Comparison of ENCODE assay signal across 12 cellular contexts in genomic region chr1:101290922-101291561, GRCh38. TPM values are rescaled to one million over a fixed set of nuclear protein-coding genes. Genes with fewer than 3 reads are reported as not detected.
A peak's percentile ranks its signal among the peaks of the same experiment; 100 is the strongest.
DNase-seq lines count a peak whose midpoint lies in the region; ATAC-seq and TF ChIP-seq lines count a peak whose summit lies in the region.
"Had no signal": no experiment of that assay in that cellular context is flagged by ENCODE, and none has a peak within 500 bp of the region (broad histone marks: within the 10 kb centered on the region; RNA-seq: fewer than 3 reads in every experiment).

No MANE protein-coding gene starts in this region.

- no peaks in the 10 kb centered on the region for H3K79me2 ChIP-seq in GM23338 (replicated peaks; ENCODE audit: insufficient read depth)

- H3K9me3 Mint-ChIP-seq in CD4-positive, CD25-positive, alpha-beta regulatory T cell: peaks cover 0 to 2% (median 0%) of the 10 kb centered on the region in 7 donors
- H3K9me3 Mint-ChIP-seq in GM23338 (no peaks in the 10 kb centered on the region), naive B cell (no peaks in the 10 kb centered on the region), Caco-2 (ENCODE audit: unreplicated experiment) (no peaks in the 10 kb centered on the region)
- H3K9me3 Mint-ChIP-seq in activated T-helper 1 cell treated with anti-CD3 and anti-CD28 coated beads, Interleukin-12 subunit alpha, Interleukin-12 subunit beta, Interleukin-2, Interleukin-4 antibody, amounts not matched to agents 30 ng/mL and 10 ng/mL and 1 ng/mL, durations not matched to agents 14 hours and 24 hours and 36 hours: no peaks in the 10 kb centered on the region

- H3K4me1 ChIP-seq in CD4-positive, CD25-positive, alpha-beta regulatory T cell (ENCODE audit: control insufficient read depth, insufficient read depth, low read length, poor library complexity, severe bottlenecking): peaks cover 44% of the 10 kb centered on the region
- H3K4me1 ChIP-seq in GM23338 (ENCODE audit: insufficient read depth) (peaks cover 8% of the 10 kb centered on the region), esophagus squamous epithelium (peaks cover 0 to 16% (median 3%) of the 10 kb centered on the region in 3 donors), Caco-2 (no peaks in the 10 kb centered on the region)

- H3K9me2 ChIP-seq in GM23338 (ENCODE audit: insufficient read depth): no peaks in the 10 kb centered on the region

- H3K27ac ChIP-seq in CD4-positive, CD25-positive, alpha-beta regulatory T cell (ENCODE audit: insufficient read depth, low read length, poor library complexity, severe bottlenecking): no peak overlapping the region
- no peak overlapping the region for H3K27ac ChIP-seq in GM23338 (ENCODE audit: low read depth)
- H3K27ac ChIP-seq in esophagus squamous epithelium: peak overlapping the region in 1 of 4 donors; percentile 9
- H3K27ac ChIP-seq: adrenal gland, stomach had no signal

- POLR2A ChIA-PET in Caco-2 (lab: Charles Lee): no interaction called here

- TF ChIP-seq CTCF in GM23338 (conservative IDR thresholded peaks at IDR 0.05; ENCODE audit: low read depth in 2 of 2) (no peak), GM20000 (IDR thresholded peaks at IDR 0.05; ENCODE audit: extremely low read depth, missing control alignments) (no peak), esophagus squamous epithelium (IDR thresholded peaks at IDR 0.05) (no peak), lower leg skin (IDR thresholded peaks at IDR 0.05) (no peak), Caco-2 (IDR thresholded peaks at IDR 0.05; ENCODE audit: insufficient read depth in 1 of 2, low read depth in 1 of 2, low read length in 1 of 2, severe bottlenecking in 1 of 2, unreplicated experiment in 1 of 2) (no peak)

- no peaks in the 10 kb centered on the region for H3K9me3 ChIP-seq in CD4-positive, CD25-positive, alpha-beta regulatory T cell (ENCODE audit: control insufficient read depth in 2 of 2, low read length in 2 of 2)
- no peaks in the 10 kb centered on the region for H3K9me3 ChIP-seq in esophagus squamous epithelium
- H3K9me3 ChIP-seq in Caco-2: no peaks in the 10 kb centered on the region
- H3K9me3 ChIP-seq: adrenal gland, stomach had no signal

- peak overlapping the region; percentile 6 for H3K4me3 ChIP-seq in CD4-positive, CD25-positive, alpha-beta regulatory T cell (ENCODE audit: low read depth, low read length)
- H3K4me3 ChIP-seq in GM23338: no peak overlapping the region
- H3K4me3 ChIP-seq in esophagus squamous epithelium: no peak overlapping the region
- H3K4me3 ChIP-seq in lower leg skin (ENCODE audit: low read depth, poor library complexity, severe bottlenecking): no peak overlapping the region
- no peak overlapping the region for H3K4me3 ChIP-seq in Caco-2 (ENCODE audit: low read depth, low read length)
- H3K4me3 ChIP-seq: adrenal gland, stomach had no signal

- no peaks in the 10 kb centered on the region for H3K36me3 Mint-ChIP-seq in CD4-positive, CD25-positive, alpha-beta regulatory T cell
- H3K36me3 Mint-ChIP-seq in GM23338 (ENCODE audit: low read depth): no peaks in the 10 kb centered on the region
- no peaks in the 10 kb centered on the region for H3K36me3 Mint-ChIP-seq in activated T-helper 1 cell treated with anti-CD3 and anti-CD28 coated beads, Interleukin-12 subunit alpha, Interleukin-12 subunit beta, Interleukin-2, Interleukin-4 antibody, amounts not matched to agents 30 ng/mL and 10 ng/mL and 1 ng/mL, durations not matched to agents 14 hours and 24 hours and 36 hours (ENCODE audit: low read depth)
- peaks cover 0 to 6% of the 10 kb centered on the region in 2 donors for H3K36me3 Mint-ChIP-seq in naive B cell
- H3K36me3 Mint-ChIP-seq in Caco-2 (ENCODE audit: insufficient read depth, unreplicated experiment): no peaks in the 10 kb centered on the region

- no peaks in the 10 kb centered on the region for H3K27me3 Mint-ChIP-seq in CD4-positive, CD25-positive, alpha-beta regulatory T cell
- peaks cover 3% of the 10 kb centered on the region for H3K27me3 Mint-ChIP-seq in GM23338 (ENCODE audit: insufficient read depth, low read depth, poor library complexity)
- H3K27me3 Mint-ChIP-seq in activated T-helper 1 cell treated with anti-CD3 and anti-CD28 coated beads, Interleukin-12 subunit alpha, Interleukin-12 subunit beta, Interleukin-2, Interleukin-4 antibody, amounts not matched to agents 30 ng/mL and 10 ng/mL and 1 ng/mL, durations not matched to agents 14 hours and 24 hours and 36 hours (ENCODE audit: insufficient read depth): peaks cover 10% of the 10 kb centered on the region
- no peaks in the 10 kb centered on the region for H3K27me3 Mint-ChIP-seq in naive B cell
- peaks cover 6% of the 10 kb centered on the region for H3K27me3 Mint-ChIP-seq in Caco-2 (ENCODE audit: insufficient read depth, unreplicated experiment)

- DNase-seq in CD4-positive, CD25-positive, alpha-beta regulatory T cell: peak in 1 of 3 donors; percentile 86
- no peak for DNase-seq in GM23338 (ENCODE audit: low spot score)
- no peak for DNase-seq in activated T-helper 1 cell treated with anti-CD3 and anti-CD28 coated beads, Interleukin-12 subunit alpha, Interleukin-12 subunit beta, Interleukin-2, Interleukin-4 antibody, amounts not matched to agents 30 ng/mL and 10 ng/mL and 1 ng/mL, durations not matched to agents 14 hours and 24 hours and 36 hours (ENCODE audit: low spot score)
- DNase-seq in naive B cell: no peak
- no peak for DNase-seq in GM20000 (ENCODE audit: low spot score)
- DNase-seq in esophagus squamous epithelium (lab: John Stamatoyannopoulos, UW): no peak
- no peak for DNase-seq in lower leg skin (ENCODE audit: low spot score in 2 of 2)
- no peak for DNase-seq in Caco-2
- DNase-seq: hippocampal formation; stimulated activated CD4-positive, alpha-beta T cell treated with anti-CD3 and anti-CD28 coated beads, Interleukin-12 subunit alpha, Interleukin-12 subunit beta, amount 100 ng/mL, for 4 hours; stomach had no signal

- H3K36me3 ChIP-seq in CD4-positive, CD25-positive, alpha-beta regulatory T cell (ENCODE audit: control insufficient read depth, insufficient read depth, low read length): no peaks in the 10 kb centered on the region
- no peaks in the 10 kb centered on the region for H3K36me3 ChIP-seq in GM23338 (ENCODE audit: insufficient read depth)
- no peaks in the 10 kb centered on the region for H3K36me3 ChIP-seq in esophagus squamous epithelium
- no peaks in the 10 kb centered on the region for H3K36me3 ChIP-seq in Caco-2 (ENCODE audit: control insufficient read depth, insufficient read depth, low read length)
- H3K36me3 ChIP-seq: adrenal gland, stomach had no signal

- peak overlapping the region; percentile 93 for H2AFZ ChIP-seq in GM23338

- no TSS peak for BruUV-seq in Caco-2 (replicated peaks; lab: Mats Ljungman, UMichigan)

- peak overlapping the region; percentile 44 to 98 (median 81) for H3K27ac Mint-ChIP-seq in CD4-positive, CD25-positive, alpha-beta regulatory T cell
- H3K27ac Mint-ChIP-seq in GM23338 (peak overlapping the region; percentile 2; the same call in 1 of the 2 replicates), naive B cell (peak overlapping the region in 4 of 6 donors; percentile 6 to 48 (median 22)), Caco-2 (ENCODE audit: unreplicated experiment) (no peak overlapping the region)
- H3K27ac Mint-ChIP-seq in activated T-helper 1 cell treated with anti-CD3 and anti-CD28 coated beads, Interleukin-12 subunit alpha, Interleukin-12 subunit beta, Interleukin-2, Interleukin-4 antibody, amounts not matched to agents 30 ng/mL and 10 ng/mL and 1 ng/mL, durations not matched to agents 14 hours and 24 hours and 36 hours: peak overlapping the region; percentile 67

- no peaks in the 10 kb centered on the region for H3F3A ChIP-seq in GM23338 (replicated peaks; ENCODE audit: low read depth)

- no peaks in the 10 kb centered on the region for H4K20me1 ChIP-seq in GM23338 (replicated peaks; ENCODE audit: insufficient read depth)

- 57 to 66% methylated on average over 3 of the region's 3 CpGs for WGBS in esophagus squamous epithelium, 2 donors
- WGBS in lower leg skin, 2 donors: 50 to 55% methylated on average over 3 of the region's 3 CpGs

- peak overlapping the region; percentile 26 to 67 (median 54) for H3K4me3 Mint-ChIP-seq in CD4-positive, CD25-positive, alpha-beta regulatory T cell
- H3K4me3 Mint-ChIP-seq in GM23338 (no peak overlapping the region), naive B cell (peak overlapping the region in 1 of 8 donors; percentile 48), Caco-2 (ENCODE audit: unreplicated experiment) (no peak overlapping the region)
- peak overlapping the region; percentile 53 for H3K4me3 Mint-ChIP-seq in activated T-helper 1 cell treated with anti-CD3 and anti-CD28 coated beads, Interleukin-12 subunit alpha, Interleukin-12 subunit beta, Interleukin-2, Interleukin-4 antibody, amounts not matched to agents 30 ng/mL and 10 ng/mL and 1 ng/mL, durations not matched to agents 14 hours and 24 hours and 36 hours

- CTCF ChIA-PET in Caco-2 (lab: Charles Lee): no interaction called here

- no peaks in the 10 kb centered on the region for H3K27me3 ChIP-seq in CD4-positive, CD25-positive, alpha-beta regulatory T cell (ENCODE audit: control insufficient read depth, insufficient read depth, low read length)
- H3K27me3 ChIP-seq in GM23338 (ENCODE audit: insufficient read depth): no peaks in the 10 kb centered on the region
- peaks cover 0 to 6% (median 0%) of the 10 kb centered on the region in 4 donors for H3K27me3 ChIP-seq in esophagus squamous epithelium
- no peaks in the 10 kb centered on the region for H3K27me3 ChIP-seq in Caco-2 (replicated peaks; ENCODE audit: control insufficient read depth, insufficient read depth, low read length)

- TF ChIP-seq POLR2A in esophagus squamous epithelium (IDR thresholded peaks at IDR 0.05): no peak
- TF ChIP-seq POLR2A in lower leg skin (IDR thresholded peaks at IDR 0.05): no peak

- H3K4me1 Mint-ChIP-seq in CD4-positive, CD25-positive, alpha-beta regulatory T cell: peaks cover 32 to 65% (median 49%) of the 10 kb centered on the region in 4 donors
- H3K4me1 Mint-ChIP-seq in GM23338 (peaks cover 27% of the 10 kb centered on the region), naive B cell (peaks cover 38 to 54% (median 39%) of the 10 kb centered on the region in 3 donors), Caco-2 (ENCODE audit: low read depth, unreplicated experiment) (no peaks in the 10 kb centered on the region)
- peaks cover 76% of the 10 kb centered on the region for H3K4me1 Mint-ChIP-seq in activated T-helper 1 cell treated with anti-CD3 and anti-CD28 coated beads, Interleukin-12 subunit alpha, Interleukin-12 subunit beta, Interleukin-2, Interleukin-4 antibody, amounts not matched to agents 30 ng/mL and 10 ng/mL and 1 ng/mL, durations not matched to agents 14 hours and 24 hours and 36 hours (ENCODE audit: low read depth)

- H3K4me2 ChIP-seq in GM23338: no peak overlapping the region

- intact Hi-C loops in activated T-helper 1 cell treated with anti-CD3 and anti-CD28 coated beads, Interleukin-12 subunit alpha, Interleukin-12 subunit beta, Interleukin-2, Interleukin-4 antibody, amounts not matched to agents 30 ng/mL and 10 ng/mL and 1 ng/mL, durations not matched to agents 14 hours and 24 hours and 36 hours (cut with micrococcal nuclease): loop anchor here (1.0 to 10.0 kb wide), 15 partner anchors 18 to 1506 kb away; partner anchors contain the start of genes GPR88 and SLC30A7
- intact Hi-C loops in esophagus squamous epithelium (cut with DNase I) (no loop called here), lower leg skin (cut with DNase I; ENCODE audit: low total_unique reads) (no loop called here), Caco-2 (cut with micrococcal nuclease; ENCODE audit: unreplicated experiment) (no loop called here)

- peak; percentile 28 to 43 for ATAC-seq in CD4-positive, CD25-positive, alpha-beta regulatory T cell (ENCODE audit: low read depth in 2 of 2)
- no peak for ATAC-seq in GM23338
- no peak for ATAC-seq in naive B cell (ENCODE audit: low read depth in 2 of 2)

RNA-seq across cellular contexts. Expression of gene S1PR1, which starts 54.2 kb away (rescaled TPM):
- 191 TPM for total RNA-seq in CD4-positive, CD25-positive, alpha-beta regulatory T cell
- 100 to 1,000 TPM; 131 to 165 (median 151) TPM for polyA plus RNA-seq in CD4-positive, CD25-positive, alpha-beta regulatory T cell
- total RNA-seq in GM23338 (2014; rRNA removed; shearing (Covaris generic)): 4.1 and 5.2 TPM in 2 replicates
- polyA plus RNA-seq in GM23338 (2016; fragmentation: Nextera tagmentation; extraction: Ambion mirVana): 2.6 and 2.7 TPM in 2 replicates
- 42.5 and 42.9 TPM in 2 replicates for total RNA-seq in activated T-helper 1 cell treated with anti-CD3 and anti-CD28 coated beads, Interleukin-12 subunit alpha, Interleukin-12 subunit beta, Interleukin-2, Interleukin-4 antibody, amounts not matched to agents 30 ng/mL and 10 ng/mL and 1 ng/mL, durations not matched to agents 14 hours and 24 hours and 36 hours
- polyA plus RNA-seq in naive B cell (ENCODE audit: low read depth in 6 of 6): 100 to 1,000 TPM; 102 to 159 (median 133) TPM
- 10 to 100 TPM in 2 of 4 donors, 1 to 10 TPM in 2; 2.8 to 31.1 (median 10.3) TPM for total RNA-seq in esophagus squamous epithelium
- 10 to 100 TPM; 19.3 to 62.5 (median 27.7) TPM for total RNA-seq in lower leg skin
- not detected in 2 replicates for total RNA-seq in Caco-2 (2022)

Comparison
In these comparisons a context has a peak if more than half of its experiments do, and no peak if none do; other contexts are left out.
1. ATAC-seq: peak in CD4-positive, CD25-positive, alpha-beta regulatory T cell (2 of 2); none in GM23338 (single experiment) and naive B cell (0 of 2).
2. H3K4me3 Mint-ChIP-seq: peak in CD4-positive, CD25-positive, alpha-beta regulatory T cell (4 of 4) and activated T-helper 1 cell treated with anti-CD3 and anti-CD28 coated beads, Interleukin-12 subunit alpha, Interleukin-12 subunit beta, Interleukin-2, Interleukin-4 antibody, amounts not matched to agents 30 ng/mL and 10 ng/mL and 1 ng/mL, durations not matched to agents 14 hours and 24 hours and 36 hours (single experiment); none in GM23338 (single experiment) and Caco-2 (single experiment).